In the genomic region with DNA sequence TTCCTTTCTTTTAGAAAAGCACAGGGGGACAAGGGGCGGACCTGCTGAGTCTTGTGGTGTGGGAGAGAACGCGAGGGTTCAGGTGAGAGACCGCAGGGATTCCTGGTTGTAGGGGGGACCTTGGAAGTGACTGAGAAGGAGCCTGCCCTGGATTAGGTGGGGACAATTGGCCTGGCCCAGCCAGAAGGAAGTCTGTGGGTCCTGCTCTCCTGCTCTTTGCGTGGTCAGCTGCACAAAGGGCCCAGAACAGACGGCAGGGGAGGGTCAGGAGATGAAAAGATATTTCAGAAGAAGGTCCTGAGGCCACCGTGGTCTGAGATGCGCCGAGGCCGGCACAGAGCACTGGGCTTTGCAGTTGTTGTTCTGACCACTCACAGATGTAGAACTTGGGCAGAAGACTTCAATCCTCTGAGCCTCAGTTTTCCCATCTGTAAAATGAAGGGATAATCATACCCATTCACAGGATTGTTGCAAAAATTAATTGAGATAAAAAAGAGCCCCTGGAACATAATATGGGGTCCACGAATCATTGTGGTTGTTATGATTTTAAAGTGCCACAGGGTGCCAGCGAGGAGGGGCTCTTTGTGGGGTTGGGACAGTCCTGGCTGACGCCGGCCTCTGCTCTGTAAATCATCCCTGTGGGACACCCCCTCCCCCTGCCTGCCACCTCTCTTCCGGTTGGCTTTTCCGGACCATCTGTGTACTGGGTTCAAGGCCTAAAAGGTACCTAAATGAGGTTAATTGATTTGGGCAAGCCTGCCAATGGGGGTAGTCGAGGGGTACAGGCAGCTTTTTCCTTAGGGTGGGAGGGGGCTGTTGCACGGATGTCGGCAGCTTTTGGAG, we compare ENCODE assay signal across 9 cellular contexts. TPM values are rescaled to one million over a fixed set of nuclear protein-coding genes. Genes with fewer than 3 reads are reported as not detected.
DNase-seq lines count a peak whose midpoint lies in the region; ATAC-seq and TF ChIP-seq lines count a peak whose summit lies in the region.
"Had no signal": no experiment of that assay in that cellular context is flagged by ENCODE, and none has a peak within 500 bp of the region (broad histone marks: within the 10 kb centered on the region; RNA-seq: fewer than 3 reads in every experiment).

No MANE protein-coding gene starts in this region.

- ATAC-seq in T-cell (replicated peaks in 1 of 4) (no peak), HG03571 (IDR thresholded peaks at IDR 0.05; ENCODE audit: unreplicated experiment) (no peak)

- H3K27ac Mint-ChIP-seq in T-cell: peak overlapping the region; percentile 77 to 91

- H3K4me3 ChIP-seq in GM23248 (peak overlapping the region; percentile 75; the same call in 1 of the 2 replicates), fibroblast of lung (replicated peaks in 1 of 4; ENCODE audit: control extremely low read depth in 1 of 4, insufficient read depth in 1 of 4, low read depth in 3 of 4, low read length in 4 of 4) (peak overlapping the region; percentile 73 to 94 (median 83)), skeletal muscle cell (ENCODE audit: low read depth, low read length) (peak overlapping the region; percentile 89)

- CTCF ChIA-PET in T-cell (lab: Charles Lee): interaction anchor here (1.0 to 2.4 kb wide), 3 partner anchors 32 to 36 kb away, joined by 3 to 6 read pairs (median 6); no protein-coding TSS in a partner anchor

- no peak overlapping the region for H3K27ac ChIP-seq in GM23248
- H3K27ac ChIP-seq in fibroblast of lung (ENCODE audit: insufficient read depth, low read length): peak overlapping the region; percentile 84
- H3K27ac ChIP-seq: SJSA1 had no signal

- H3K9me3 ChIP-seq in GM23248 (ENCODE audit: low read depth): no peaks in the 10 kb centered on the region
- H3K9me3 ChIP-seq in fibroblast of lung (ENCODE audit: control insufficient read depth, insufficient read depth, low read depth, low read length): no peaks in the 10 kb centered on the region
- H3K9me3 ChIP-seq: SJSA1 had no signal

- no peaks in the 10 kb centered on the region for H3K36me3 Mint-ChIP-seq in T-cell

- no peaks in the 10 kb centered on the region for H3K27me3 Mint-ChIP-seq in T-cell

- H3K27me3 ChIP-seq in GM23248 (replicated peaks; ENCODE audit: insufficient read depth) (no peaks in the 10 kb centered on the region), fibroblast of lung (ENCODE audit: control insufficient read depth, insufficient read depth, low read length) (no peaks in the 10 kb centered on the region)
- H3K27me3 ChIP-seq: SJSA1 had no signal

- H3K4me2 ChIP-seq in GM23248 (ENCODE audit: unreplicated experiment) (peak overlapping the region; percentile 80), fibroblast of lung (ENCODE audit: extremely low read depth, insufficient read depth, low read length) (peak overlapping the region; percentile 92)

- H3F3A ChIP-seq in GM23248 (ENCODE audit: insufficient read depth): no peaks in the 10 kb centered on the region; the same call in 1 of the 2 replicates

- H3K36me3 ChIP-seq in GM23248 (ENCODE audit: low read depth): no peaks in the 10 kb centered on the region
- no peaks in the 10 kb centered on the region for H3K36me3 ChIP-seq in fibroblast of lung (ENCODE audit: control insufficient read depth, insufficient read depth, low read length)

- peak overlapping the region; percentile 87 to 96 (median 89) for H3K4me3 Mint-ChIP-seq in T-cell

- H3K4me1 Mint-ChIP-seq in T-cell: peaks cover 65 to 89% (median 84%) of the 10 kb centered on the region in 3 donors

- in situ Hi-C loops in GM23248 (cut with MboI): no loop called here

- H4K20me1 ChIP-seq in GM23248 (ENCODE audit: insufficient read depth) (peaks cover under 1% of the 10 kb centered on the region; the same call in 1 of the 2 replicates), fibroblast of lung (ENCODE audit: control insufficient read depth, extremely low read depth, insufficient read depth, low read length) (peaks cover 2% of the 10 kb centered on the region)

- peaks cover 6% of the 10 kb centered on the region; the same call in 1 of the 2 replicates for H3K4me1 ChIP-seq in GM23248 (ENCODE audit: insufficient read depth)
- H3K4me1 ChIP-seq in fibroblast of lung (ENCODE audit: control insufficient read depth, extremely low read depth, insufficient read depth, low read length): peaks cover 32% of the 10 kb centered on the region

- no peaks in the 10 kb centered on the region for H3K9me2 ChIP-seq in GM23248 (ENCODE audit: insufficient read depth)

- DNase-seq in GM23248: no peak
- peak in 1 of 34 experiments; percentile 23 for DNase-seq in T-cell
- DNase-seq in fibroblast of lung (ENCODE audit: low read depth in 2 of 2): no peak
- no peak for DNase-seq in skeletal muscle cell (ENCODE audit: low read depth)
- no peak for DNase-seq in SKM-1 (lab: John Stamatoyannopoulos, UW; ENCODE audit: unreplicated experiment)
- DNase-seq in cerebellum (ENCODE audit: low spot score): no peak
- no peak for DNase-seq in NCI-H1694 treated with DMSO at 0.1 percent for 48 hours (lab: John Stamatoyannopoulos, UW)

- H3K9me3 Mint-ChIP-seq in T-cell: no peaks in the 10 kb centered on the region

- no peak overlapping the region for H2AFZ ChIP-seq in GM23248
- H2AFZ ChIP-seq in fibroblast of lung (ENCODE audit: low read length): no peak overlapping the region

- H3K79me2 ChIP-seq in GM23248 (ENCODE audit: insufficient read depth) (peaks cover 61% of the 10 kb centered on the region), fibroblast of lung (ENCODE audit: control insufficient read depth, insufficient read depth, low read length) (peaks cover 62% of the 10 kb centered on the region)

- WGBS in GM23248 (ENCODE audit: low coverage in 1 of 2, low lambda C conversion rate in 2 of 2, missing lambda C conversion rate in 2 of 2), 2 experiments: 82 to 85% methylated on average over 19 of the region's 19 CpGs

- H3K9ac ChIP-seq in GM23248: peak overlapping the region; percentile 87
- peak overlapping the region; percentile 17 for H3K9ac ChIP-seq in fibroblast of lung (ENCODE audit: insufficient read depth, low read length)

- POLR2A ChIA-PET in T-cell (lab: Charles Lee): interaction anchor here (1.0 to 1.5 kb wide), 2 partner anchors 11 to 27 kb away, joined by 3 to 7 read pairs; no protein-coding TSS in a partner anchor

- no peak for TF ChIP-seq CTCF in fibroblast of lung (conservative IDR thresholded peaks at IDR 0.05 in 1 of 2, IDR thresholded peaks at IDR 0.05 in 1 of 2; ENCODE audit: low read depth in 1 of 2, low read length in 2 of 2)

RNA-seq across cellular contexts. Expression of a gene that starts 1.8 kb away (rescaled TPM):
- total RNA-seq in GM23248 (2014; rRNA removed; shearing (Covaris generic)): 11.3 and 12.6 TPM in 2 replicates
- polyA plus RNA-seq in GM23248 (2016; fragmentation: Nextera tagmentation; extraction: Ambion mirVana) (9.9 and 11.2 TPM in 2 replicates), fibroblast of lung (87.8 and 97.4 TPM in 2 replicates)
- total RNA-seq in T-cell (100 to 1,000 TPM in 2 of 5 donors, 10 to 100 TPM in 3; 67.1 to 102 (median 88.0) TPM), fibroblast of lung (149 and 205 TPM in 2 replicates), cerebellum (45.2 TPM)
- 48.3 and 50.4 TPM in 2 replicates for polyA plus RNA-seq in fibroblast of lung (2012)
- 35.1 and 63.6 TPM in 2 replicates for polyA minus RNA-seq in fibroblast of lung (ENCODE audit: low replicate concordance)
